1 cellular context compared by ENCODE assay signal in genomic region chr7:21028186-21028989, GRCh38.
TF ChIP-seq lines count a peak whose summit lies in the region.

No MANE protein-coding gene starts in this region.

TF ChIP-seq in SK-N-SH treated with all-trans-retinoic acid at 6 μM for 48 hours, 23 proteins besides CTCF, POLR2A, EP300 and RAD21 (continued from another document):
- TF ChIP-seq TOX (CRISPR knock-in tag; IDR thresholded peaks at IDR 0.05; ENCODE audit: borderline replicate concordance) (no peak), ESRRG (CRISPR knock-in tag; IDR thresholded peaks at IDR 0.05) (no peak), CREB5 (CRISPR knock-in tag; IDR thresholded peaks at IDR 0.05; ENCODE audit: low read depth) (no peak), BACH2 (CRISPR knock-in tag; IDR thresholded peaks at IDR 0.05; ENCODE audit: borderline replicate concordance) (no peak)
TF ChIP-seq in SK-N-SH treated with all-trans-retinoic acid at 6 μM for 48 hours: peak in this region for 0.
